ENCODE assay signal across 19 cellular contexts in genomic region chr5:115686692-115687054, GRCh38.
DNase-seq lines count a peak whose midpoint lies in the region; ATAC-seq and TF ChIP-seq lines count a peak whose summit lies in the region.
"Had no signal": no experiment of that assay in that cellular context is flagged by ENCODE, and none has a peak within 500 bp of the region (broad histone marks: within the 10 kb centered on the region; RNA-seq: fewer than 3 reads in every experiment).

No MANE protein-coding gene starts in this region.

- H4K8ac ChIP-seq in mesenchymal stem cell (ENCODE audit: low read length), result no peak overlapping the region

- H3K9me3 Mint-ChIP-seq in glutamatergic neuron (ENCODE audit: unreplicated experiment), result no peaks in the 10 kb centered on the region
- H3K9me3 Mint-ChIP-seq: activated T-helper 2 cell treated with anti-CD3 and anti-CD28 coated beads, Interferon-gamma antibody, Interleukin-2, Interleukin-4, amounts not matched to agents 10 μg/mL and 5 μg/mL and 100 μg/mL, durations not matched to agents 14 hours and 24 hours and 36 hours had no signal

- no peak overlapping the region for H2BK120ac ChIP-seq in mesenchymal stem cell (ENCODE audit: low read depth, low read length)

- no peaks in the 10 kb centered on the region for H3K4me1 Mint-ChIP-seq in glutamatergic neuron (ENCODE audit: low read depth, unreplicated experiment)

- ATAC-seq in GM19023 (IDR thresholded peaks at IDR 0.05; ENCODE audit: unreplicated experiment), result no peak
- ATAC-seq: esophagus mucosa had no signal

- H3K36me3 ChIP-seq in mesenchymal stem cell (ENCODE audit: control insufficient read depth in 1 of 2, insufficient read depth in 2 of 2, low read depth in 1 of 2, low read length in 2 of 2) (no peaks in the 10 kb centered on the region), vagina (no peaks in the 10 kb centered on the region)
- H3K36me3 ChIP-seq: adrenal gland, ovary, WERI-Rb-1 had no signal

- H2BK12ac ChIP-seq in mesenchymal stem cell (ENCODE audit: low read length in 2 of 2), result no peak overlapping the region

- TF ChIP-seq CTCF in astrocyte of the spinal cord (IDR thresholded peaks at IDR 0.05; ENCODE audit: low read depth, low read length), result no peak
- no peak for TF ChIP-seq CTCF in glutamatergic neuron (IDR thresholded peaks at IDR 0.05; ENCODE audit: partially characterized antibody, unreplicated experiment)
- TF ChIP-seq CTCF in vagina (IDR thresholded peaks at IDR 0.05), result no peak

- H3K27ac Mint-ChIP-seq in glutamatergic neuron (ENCODE audit: unreplicated experiment), result no peak overlapping the region
- H3K27ac Mint-ChIP-seq: activated T-helper 2 cell treated with anti-CD3 and anti-CD28 coated beads, Interferon-gamma antibody, Interleukin-2, Interleukin-4, amounts not matched to agents 10 μg/mL and 5 μg/mL and 100 μg/mL, durations not matched to agents 14 hours and 24 hours and 36 hours had no signal

- H3K4me3 ChIP-seq in astrocyte of the spinal cord (ENCODE audit: low read depth, low read length) (no peak overlapping the region), mesenchymal stem cell (ENCODE audit: insufficient read depth in 1 of 2, low read depth in 1 of 2, low read length in 2 of 2) (peak overlapping the region in 1 of 2 experiments; percentile 11), vagina (no peak overlapping the region)
- H3K4me3 ChIP-seq: adrenal gland, ovary had no signal

- H2BK15ac ChIP-seq in mesenchymal stem cell (ENCODE audit: low read depth, poor library complexity, severe bottlenecking), result no peak overlapping the region

- no peaks in the 10 kb centered on the region for H3K9me3 ChIP-seq in mesenchymal stem cell (ENCODE audit: control insufficient read depth, low read length)
- H3K9me3 ChIP-seq in vagina, result no peaks in the 10 kb centered on the region
- H3K9me3 ChIP-seq: adrenal gland, ovary had no signal

- H3K18ac ChIP-seq in mesenchymal stem cell (ENCODE audit: low read depth in 1 of 2, low read length in 2 of 2), result no peak overlapping the region

- H2BK5ac ChIP-seq in mesenchymal stem cell (ENCODE audit: low read depth, low read length, poor library complexity, severe bottlenecking), result no peak overlapping the region

- intact Hi-C loops in vagina (cut with DNase I), result no loop called here

- H3K4me3 Mint-ChIP-seq in glutamatergic neuron (ENCODE audit: unreplicated experiment), result no peak overlapping the region

- peaks cover 0 to 6% of the 10 kb centered on the region in 2 experiments for H3K27me3 ChIP-seq in mesenchymal stem cell (ENCODE audit: control insufficient read depth in 1 of 2, insufficient read depth in 1 of 2, low read length in 2 of 2)
- H3K27me3 ChIP-seq in vagina, result no peaks in the 10 kb centered on the region
- H3K27me3 ChIP-seq: adrenal gland, ovary had no signal

- H3K27ac ChIP-seq in mesenchymal stem cell (ENCODE audit: low read length, poor library complexity, severe bottlenecking) (no peak overlapping the region), vagina (no peak overlapping the region)
- H3K27ac ChIP-seq: adrenal gland, ovary, WERI-Rb-1 had no signal

- no peaks in the 10 kb centered on the region for H3K27me3 Mint-ChIP-seq in glutamatergic neuron (ENCODE audit: unreplicated experiment)

- in situ Hi-C loops in astrocyte of the spinal cord (cut with HindIII; ENCODE audit: low sequenced_read_pairs), result no loop called here

- no peaks in the 10 kb centered on the region for H3K36me3 Mint-ChIP-seq in glutamatergic neuron (ENCODE audit: unreplicated experiment)

- H3K14ac ChIP-seq in mesenchymal stem cell (ENCODE audit: low read length in 2 of 2), result no peak overlapping the region

- no peak overlapping the region for H4K91ac ChIP-seq in mesenchymal stem cell (ENCODE audit: low read length)

- TF ChIP-seq POLR2A in vagina (IDR thresholded peaks at IDR 0.05), result no peak

- H2AFZ ChIP-seq in mesenchymal stem cell (ENCODE audit: low read depth, low read length), result no peak overlapping the region

- DNase-seq in AG08396 (ENCODE audit: low spot score), result peak; percentile 17
- peak; percentile 46 for DNase-seq in H4 (ENCODE audit: low spot score)
- peak; percentile 44 for DNase-seq in astrocyte of the spinal cord (ENCODE audit: low read depth, low spot score)
- DNase-seq in mesenchymal stem cell, result no peak
- DNase-seq in NCI-H1105 (lab: John Stamatoyannopoulos, UW), result no peak
- no peak for DNase-seq in glutamatergic neuron
- DNase-seq in vagina (ENCODE audit: extremely low spot score in 2 of 2), result no peak
- DNase-seq: Kasumi-1; left ventricle myocardium superior; NCI-H1694 treated with DMSO at 0.1 percent for 48 hours; RPMI8226; stimulated activated naive CD4-positive, alpha-beta T cell; T-helper 1 cell; WERI-Rb-1 had no signal

- no peak overlapping the region for H3K4ac ChIP-seq in mesenchymal stem cell (ENCODE audit: low read depth in 1 of 2, low read length in 2 of 2)

- no peak overlapping the region for H3K4me2 ChIP-seq in mesenchymal stem cell (ENCODE audit: low read length, poor library complexity, severe bottlenecking)

- peak overlapping the region; percentile 58 for H3K9ac ChIP-seq in mesenchymal stem cell (ENCODE audit: low read length)

- 100% methylated on average over 2 of the region's 2 CpGs for WGBS in mesenchymal stem cell

- H3K4me1 ChIP-seq in mesenchymal stem cell (ENCODE audit: control insufficient read depth, insufficient read depth, low read depth, low read length), result no peaks in the 10 kb centered on the region
- H3K4me1 ChIP-seq in vagina, result no peaks in the 10 kb centered on the region
- H3K4me1 ChIP-seq: adrenal gland had no signal

- H3K23ac ChIP-seq in mesenchymal stem cell (ENCODE audit: low read length in 2 of 2), result no peak overlapping the region

- H3K79me1 ChIP-seq in mesenchymal stem cell (replicated peaks; ENCODE audit: low read length, poor library complexity, severe bottlenecking), result no peaks in the 10 kb centered on the region

- H2AK5ac ChIP-seq in mesenchymal stem cell (ENCODE audit: low read length, severe bottlenecking), result no peak overlapping the region

Comparison
In these comparisons a context has a peak if more than half of its experiments do, and no peak if none do; other contexts are left out.
1. DNase-seq: peak in AG08396 (single experiment), H4 (single experiment) and astrocyte of the spinal cord (single experiment); none in mesenchymal stem cell (single experiment), NCI-H1105 (single experiment), glutamatergic neuron (single experiment) and vagina (0 of 2).